In the genomic region with DNA sequence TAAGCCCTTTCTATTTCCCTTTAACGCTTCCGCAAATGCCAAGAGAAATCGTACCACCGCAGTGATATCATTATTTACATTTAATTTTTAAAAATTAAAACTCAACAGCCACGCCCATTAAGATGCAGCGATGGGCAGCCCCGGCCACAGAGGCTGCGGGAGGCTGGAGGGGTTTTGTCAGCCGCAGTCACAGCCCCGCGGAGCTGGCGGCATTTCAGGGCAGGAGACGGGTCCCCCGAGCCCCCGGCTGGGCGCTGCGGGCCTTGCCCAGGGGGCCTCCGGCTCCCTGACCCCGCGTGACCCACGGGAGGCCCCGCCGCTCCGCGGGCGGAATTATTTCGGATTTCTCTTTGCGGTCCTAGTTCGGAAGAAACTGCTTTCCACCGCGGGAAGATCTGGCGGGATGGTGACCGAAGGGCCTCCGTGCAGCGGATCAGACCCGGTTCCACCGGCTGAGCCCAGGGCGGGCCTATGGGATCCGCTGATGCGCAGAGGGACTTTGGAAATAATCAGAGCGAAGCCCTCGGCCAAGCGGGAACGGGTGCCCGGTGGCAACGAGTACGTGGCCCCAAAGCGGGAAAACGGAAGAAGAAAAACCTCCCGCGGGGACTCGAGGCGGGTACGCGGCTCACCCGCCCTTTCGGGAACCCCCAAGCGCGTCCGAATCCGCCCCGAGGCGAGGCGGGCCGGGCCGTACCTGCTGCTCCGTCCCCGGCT, we compare ENCODE assay signal across 27 cellular contexts. TPM values are rescaled to one million over a fixed set of nuclear protein-coding genes. Genes with fewer than 3 reads are reported as not detected.
DNase-seq lines count a peak whose midpoint lies in the region; ATAC-seq, FAIRE-seq and TF ChIP-seq lines count a peak whose summit lies in the region.
"Had no signal": no experiment of that assay in that cellular context is flagged by ENCODE, and none has a peak within 500 bp of the region (broad histone marks: within the 10 kb centered on the region; RNA-seq: fewer than 3 reads in every experiment).

No MANE protein-coding gene starts in this region.

- H3K9me3 Mint-ChIP-seq in activated naive CD4-positive, alpha-beta T cell treated with anti-CD3 and anti-CD28 coated beads, Interleukin-2, amount 50 U/mL, for 24 hours = no peaks in the 10 kb centered on the region
- no peaks in the 10 kb centered on the region for H3K9me3 Mint-ChIP-seq in activated naive CD4-positive, alpha-beta T cell treated with anti-CD3 and anti-CD28 coated beads, Interleukin-2, amount 50 U/mL, for 72 hours
- H3K9me3 Mint-ChIP-seq in naive thymus-derived CD4-positive, alpha-beta T cell = peaks cover 0 to 9% (median 0%) of the 10 kb centered on the region in 11 donors
- H3K9me3 Mint-ChIP-seq: activated T-helper 17 cell treated with anti-CD3 and anti-CD28 coated beads, Interleukin-2, amount 50 U/mL, for 72 hours had no signal

- POLR2A ChIA-PET in naive thymus-derived CD4-positive, alpha-beta T cell (lab: Charles Lee) = no interaction called here

- ATAC-seq in activated naive CD4-positive, alpha-beta T cell treated with anti-CD3 and anti-CD28 coated beads, Interleukin-2, amount 50 U/mL, for 72 hours = no peak
- ATAC-seq in naive thymus-derived CD4-positive, alpha-beta T cell = no peak
- ATAC-seq in HG02759 (IDR thresholded peaks at IDR 0.05; ENCODE audit: unreplicated experiment) = no peak
- ATAC-seq: activated T-helper 17 cell treated with anti-CD3 and anti-CD28 coated beads, Interleukin-2, amount 50 U/mL, for 72 hours; heart left ventricle; PC-3 had no signal

- H3K27me3 Mint-ChIP-seq in activated naive CD4-positive, alpha-beta T cell treated with anti-CD3 and anti-CD28 coated beads, Interleukin-2, amount 50 U/mL, for 24 hours = peaks cover 4% of the 10 kb centered on the region
- H3K27me3 Mint-ChIP-seq in naive thymus-derived CD4-positive, alpha-beta T cell = peaks cover 0 to 24% (median 12%) of the 10 kb centered on the region in 5 donors

- WGBS in testis, 2 donors = 37 to 47% methylated on average over 12 to 68 of the region's 68 CpGs

- TF ChIP-seq CTCF in dorsolateral prefrontal cortex (IDR thresholded peaks at IDR 0.05 in 54 of 56, conservative IDR thresholded peaks at IDR 0.05 in 2 of 56; ENCODE audit: low read depth in 1 of 56, partially characterized antibody in 56 of 56) = no peak
- TF ChIP-seq CTCF in testis (IDR thresholded peaks at IDR 0.05) = no peak

- H3K27ac Mint-ChIP-seq in activated naive CD4-positive, alpha-beta T cell treated with anti-CD3 and anti-CD28 coated beads, Interleukin-2, amount 50 U/mL, for 24 hours = no peak overlapping the region
- H3K27ac Mint-ChIP-seq in activated naive CD4-positive, alpha-beta T cell treated with anti-CD3 and anti-CD28 coated beads, Interleukin-2, amount 50 U/mL, for 72 hours = peak overlapping the region in 1 of 2 donors; percentile 22
- peak overlapping the region in 2 of 9 donors; percentile 23 to 58 for H3K27ac Mint-ChIP-seq in naive thymus-derived CD4-positive, alpha-beta T cell
- H3K27ac Mint-ChIP-seq: activated T-helper 17 cell treated with anti-CD3 and anti-CD28 coated beads, Interleukin-2, amount 50 U/mL, for 72 hours; CD4-positive, CD25-positive, alpha-beta regulatory T cell had no signal

- FAIRE-seq in HTR-8/SVneo (lab: Jason Lieb, UNC) = no peak
- FAIRE-seq: GM12892, kidney had no signal

- H3K4me3 ChIP-seq in dorsolateral prefrontal cortex = peak overlapping the region; percentile 13 to 71 (median 53)
- no peak overlapping the region for H3K4me3 ChIP-seq in naive thymus-derived CD4-positive, alpha-beta T cell (ENCODE audit: low read length)
- H3K4me3 ChIP-seq in testis = peak overlapping the region; percentile 6 to 43
- H3K4me3 ChIP-seq: heart left ventricle, psoas muscle, suprapubic skin had no signal

- no peaks in the 10 kb centered on the region for H3K4me1 Mint-ChIP-seq in activated naive CD4-positive, alpha-beta T cell treated with anti-CD3 and anti-CD28 coated beads, Interleukin-2, amount 50 U/mL, for 24 hours
- H3K4me1 Mint-ChIP-seq in naive thymus-derived CD4-positive, alpha-beta T cell = peaks cover 0 to 9% (median 4%) of the 10 kb centered on the region in 7 donors
- H3K4me1 Mint-ChIP-seq: activated T-helper 17 cell treated with anti-CD3 and anti-CD28 coated beads, Interleukin-2, amount 50 U/mL, for 72 hours had no signal

- H3K36me3 ChIP-seq in naive thymus-derived CD4-positive, alpha-beta T cell (ENCODE audit: control insufficient read depth in 2 of 3, insufficient read depth in 3 of 3, low read length in 3 of 3) = peaks cover 0 to 26% (median 0%) of the 10 kb centered on the region in 3 experiments
- H3K36me3 ChIP-seq in testis (ENCODE audit: low read depth, missing control alignments) = no peaks in the 10 kb centered on the region

- H3K27me3 ChIP-seq in dorsolateral prefrontal cortex (peaks cover 0 to 53% (median 45%) of the 10 kb centered on the region in 45 donors), testis (no peaks in the 10 kb centered on the region)
- H3K27me3 ChIP-seq in naive thymus-derived CD4-positive, alpha-beta T cell (ENCODE audit: control insufficient read depth in 2 of 2, insufficient read depth in 2 of 2, low read length in 2 of 2) = no peaks in the 10 kb centered on the region

- H3K36me3 Mint-ChIP-seq in activated naive CD4-positive, alpha-beta T cell treated with anti-CD3 and anti-CD28 coated beads, Interleukin-2, amount 50 U/mL, for 24 hours = peaks cover 19% of the 10 kb centered on the region
- H3K36me3 Mint-ChIP-seq in activated naive CD4-positive, alpha-beta T cell treated with anti-CD3 and anti-CD28 coated beads, Interleukin-2, amount 50 U/mL, for 72 hours = peaks cover 0 to 10% of the 10 kb centered on the region in 2 donors
- H3K36me3 Mint-ChIP-seq in naive thymus-derived CD4-positive, alpha-beta T cell = peaks cover 8 to 38% (median 24%) of the 10 kb centered on the region in 5 donors

- H3K27ac ChIP-seq in dorsolateral prefrontal cortex (peak overlapping the region in 49 of 59 donors; percentile 11 to 90 (median 76)), testis (no peak overlapping the region)
- H3K27ac ChIP-seq in naive thymus-derived CD4-positive, alpha-beta T cell (ENCODE audit: low read depth, low read length) = no peak overlapping the region
- H3K27ac ChIP-seq: heart left ventricle, psoas muscle, suprapubic skin had no signal

- CTCF ChIA-PET in naive thymus-derived CD4-positive, alpha-beta T cell (lab: Charles Lee) = no interaction called here

- no peak for TF ChIP-seq POLR2A in testis (IDR thresholded peaks at IDR 0.05)

- intact Hi-C loops in dorsolateral prefrontal cortex (cut with DNase I) = loop anchor here in 1 of 2 donors (2.0 kb wide), 2 partner anchors 45 to 133 kb away; no protein-coding TSS in a partner anchor
- intact Hi-C loops in naive thymus-derived CD4-positive, alpha-beta T cell (cut with micrococcal nuclease) = no loop called here
- intact Hi-C loops in testis (cut with DNase I; ENCODE audit: low total_unique reads) = no loop called here

- H3K4me1 ChIP-seq in naive thymus-derived CD4-positive, alpha-beta T cell (ENCODE audit: control insufficient read depth in 2 of 2, insufficient read depth in 2 of 2, low read length in 2 of 2) = no peaks in the 10 kb centered on the region
- H3K4me1 ChIP-seq in testis = peaks cover 13% of the 10 kb centered on the region

- DNase-seq in activated naive CD4-positive, alpha-beta T cell treated with anti-CD3 and anti-CD28 coated beads, Interleukin-2, amount 50 U/mL, for 72 hours (ENCODE audit: low spot score in 2 of 2) = no peak
- DNase-seq in dorsolateral prefrontal cortex (no peak), testis (no peak), HTR-8/SVneo (ENCODE audit: insufficient read length, low spot score) (no peak), NCI-H1105 (lab: John Stamatoyannopoulos, UW) (no peak)
- DNase-seq in naive thymus-derived CD4-positive, alpha-beta T cell = no peak
- DNase-seq: activated CD4-positive, CD25-positive, alpha-beta regulatory T cell; anterior cingulate cortex; CD4-positive, CD25-positive, alpha-beta regulatory T cell; effector memory CD4-positive, alpha-beta T cell; heart left ventricle; kidney; mammary epithelial cell; MM.1S; NCI-H146; NCI-H2227 treated with DMSO at 0.1 percent for 48 hours; PC-3; psoas muscle; SIG-M5; T-helper 2 cell had no signal

- H3K4me3 Mint-ChIP-seq in activated naive CD4-positive, alpha-beta T cell treated with anti-CD3 and anti-CD28 coated beads, Interleukin-2, amount 50 U/mL, for 24 hours = peak overlapping the region; percentile 26
- H3K4me3 Mint-ChIP-seq in naive thymus-derived CD4-positive, alpha-beta T cell = peak overlapping the region in 8 of 10 donors; percentile 7 to 71 (median 42)
- H3K4me3 Mint-ChIP-seq: activated T-helper 17 cell treated with anti-CD3 and anti-CD28 coated beads, Interleukin-2, amount 50 U/mL, for 72 hours; CD4-positive, CD25-positive, alpha-beta regulatory T cell had no signal

- no peaks in the 10 kb centered on the region for H3K9me3 ChIP-seq in naive thymus-derived CD4-positive, alpha-beta T cell (ENCODE audit: control insufficient read depth in 2 of 3, low read length in 3 of 3)
- H3K9me3 ChIP-seq in testis = no peaks in the 10 kb centered on the region
- H3K9me3 ChIP-seq: heart left ventricle, psoas muscle, suprapubic skin had no signal

RNA-seq across cellular contexts. Expression of gene NKX6-2, which starts 1.9 kb away (rescaled TPM):
- not detected for total RNA-seq in activated naive CD4-positive, alpha-beta T cell treated with anti-CD3 and anti-CD28 coated beads, Interleukin-2, amount 50 U/mL, for 72 hours
- total RNA-seq in dorsolateral prefrontal cortex (100 to 1,000 TPM in 23 of 120 experiments, 10 to 100 TPM in 96, 1 to 10 TPM in 1; 6.9 to 243 (median 52.2) TPM), testis (10 to 100 TPM in 1 of 2 donors, 1 to 10 TPM in 1; 8.9 to 20.1 TPM)
- total RNA-seq in naive thymus-derived CD4-positive, alpha-beta T cell = not detected
- polyA plus RNA-seq in naive thymus-derived CD4-positive, alpha-beta T cell = under 1 TPM in 1 of 2 donors, not detected in 1; 0.80 TPM
- 2.0 TPM for polyA plus RNA-seq in testis (ENCODE audit: insufficient read depth, low read depth, low replicate concordance)
- total RNA-seq: activated CD8-positive, alpha-beta memory T cell treated with anti-CD3 and anti-CD28 coated beads for 36 hours; activated T-helper 17 cell treated with anti-CD3 and anti-CD28 coated beads, Interleukin-2, amount 50 U/mL, for 72 hours; CD4-positive, CD25-positive, alpha-beta regulatory T cell; heart left ventricle; mammary epithelial cell; myocyte; PC-3; psoas muscle; suprapubic skin had no signal
- polyA plus RNA-seq: mammary epithelial cell, psoas muscle had no signal

Comparison
In these comparisons a context has a peak if more than half of its experiments do, and no peak if none do; other contexts are left out.
1. H3K27ac ChIP-seq: peak in dorsolateral prefrontal cortex (49 of 59); none in naive thymus-derived CD4-positive, alpha-beta T cell (single experiment) and testis (0 of 2).
2. RNA of gene NKX6-2, which starts 1.9 kb away (total RNA-seq): 6.9 to 243 TPM in dorsolateral prefrontal cortex and 8.9 to 20.1 TPM in testis; not detected in activated naive CD4-positive, alpha-beta T cell treated with anti-CD3 and anti-CD28 coated beads, Interleukin-2, amount 50 U/mL, for 72 hours and not detected in naive thymus-derived CD4-positive, alpha-beta T cell; every median in the first group is over 4 times any median in the second.